ENCODE assay signal across 11 cellular contexts in the genomic region with DNA sequence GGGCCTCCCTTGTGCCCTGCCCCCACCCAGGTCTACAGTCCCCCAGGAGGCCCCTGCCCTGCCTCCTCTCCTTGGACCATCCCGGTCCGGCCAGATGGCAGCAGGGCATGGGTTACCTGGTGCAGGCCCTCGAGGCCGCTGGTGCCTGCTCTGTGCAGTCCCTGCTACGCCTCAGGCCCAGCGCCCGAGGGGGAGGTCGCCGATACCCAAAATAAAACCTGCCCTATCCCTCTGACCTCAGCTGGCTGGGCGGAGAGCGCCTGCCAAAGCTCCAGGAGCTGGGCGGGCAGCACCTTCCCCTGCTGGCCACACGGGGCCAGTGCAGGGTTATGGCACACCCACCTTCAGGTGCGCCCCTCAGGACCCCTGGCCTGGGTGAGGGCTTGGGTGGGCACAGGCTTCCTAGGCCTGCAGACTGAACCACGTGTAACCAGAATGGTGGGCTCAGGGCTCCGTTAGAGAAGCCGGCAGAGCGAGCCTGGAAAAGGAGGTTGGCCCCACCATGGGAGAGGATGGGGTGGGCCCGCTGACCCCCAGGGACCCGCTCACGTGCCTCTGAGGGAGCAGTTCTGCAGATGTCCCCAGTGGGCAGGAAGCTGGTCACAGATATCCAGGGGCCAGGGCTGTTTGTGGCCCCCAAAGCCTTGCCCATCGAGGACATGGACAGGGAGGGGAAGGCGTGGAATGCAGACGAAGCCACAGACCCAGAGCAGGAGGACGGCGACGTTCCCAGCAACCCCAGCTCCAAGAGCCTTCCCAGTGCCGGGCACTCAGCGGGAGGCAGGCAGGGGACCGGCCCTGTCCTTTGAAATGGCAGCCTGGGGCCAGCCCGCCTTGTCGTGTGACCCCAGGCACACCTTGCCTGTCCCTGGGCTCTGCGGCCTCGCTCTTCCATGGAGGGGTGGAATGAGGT. TPM values are rescaled to one million over a fixed set of nuclear protein-coding genes. Genes with fewer than 3 reads are reported as not detected.
A peak's percentile ranks its signal among the peaks of the same experiment; 100 is the strongest.
DNase-seq lines count a peak whose midpoint lies in the region; ATAC-seq, FAIRE-seq and TF ChIP-seq lines count a peak whose summit lies in the region.
"Had no signal": no experiment of that assay in that cellular context is flagged by ENCODE, and none has a peak within 500 bp of the region (broad histone marks: within the 10 kb centered on the region; RNA-seq: fewer than 3 reads in every experiment).

No MANE protein-coding gene starts in this region.

- H3K9me3 Mint-ChIP-seq in activated T-cell treated with anti-CD3 and anti-CD28 coated beads, Interleukin-2, amount 50 U/mL, for 4 hours: no peaks in the 10 kb centered on the region

- no peaks in the 10 kb centered on the region for H3K4me1 ChIP-seq in left lung
- H3K4me1 ChIP-seq in upper lobe of left lung: no peaks in the 10 kb centered on the region

- no peaks in the 10 kb centered on the region for H3K9me3 ChIP-seq in left lung
- H3K9me3 ChIP-seq in upper lobe of left lung: no peaks in the 10 kb centered on the region

- peaks cover 0 to 16% of the 10 kb centered on the region in 2 donors for H3K27me3 ChIP-seq in left lung
- no peaks in the 10 kb centered on the region for H3K27me3 ChIP-seq in upper lobe of left lung

- no peaks in the 10 kb centered on the region for H3K36me3 Mint-ChIP-seq in activated T-cell treated with anti-CD3 and anti-CD28 coated beads, Interleukin-2, amount 50 U/mL, for 4 hours (ENCODE audit: insufficient read depth)

- WGBS in upper lobe of left lung, 2 donors: 77% methylated on average over 19 to 33 of the region's 34 CpGs

- H3K4me3 ChIP-seq in astrocyte of the spinal cord (ENCODE audit: low read depth, low read length) (no peak overlapping the region), left lung (no peak overlapping the region), upper lobe of left lung (no peak overlapping the region)
- H3K4me3 ChIP-seq: skin epidermis had no signal

- peaks cover 15% of the 10 kb centered on the region for H3K27me3 Mint-ChIP-seq in activated T-cell treated with anti-CD3 and anti-CD28 coated beads, Interleukin-2, amount 50 U/mL, for 4 hours (ENCODE audit: low read depth)

- intact Hi-C loops in left lung (cut with DNase I): no loop called here

- FAIRE-seq in H54 (lab: Jason Lieb, UNC): no peak

- in situ Hi-C loops in astrocyte of the spinal cord (cut with HindIII; ENCODE audit: low sequenced_read_pairs): no loop called here

- peak; percentile 16 to 49 for ATAC-seq in activated T-cell treated with anti-CD3 and anti-CD28 coated beads, Interleukin-2, amount 50 U/mL, for 4 hours
- ATAC-seq in left lung (peak; percentile 8), upper lobe of left lung (ENCODE audit: low FRiP score in 2 of 2) (peak in 1 of 2 donors; percentile 40)

- no peak for TF ChIP-seq POLR2A in upper lobe of left lung (IDR thresholded peaks at IDR 0.05)
- TF ChIP-seq POLR2A in H54 (IDR thresholded peaks at IDR 0.05; ENCODE audit: low read depth, low read length): no peak

- H3K4me1 Mint-ChIP-seq in activated T-cell treated with anti-CD3 and anti-CD28 coated beads, Interleukin-2, amount 50 U/mL, for 4 hours (ENCODE audit: low read depth): peaks cover 12% of the 10 kb centered on the region

- H3K36me3 ChIP-seq in left lung: no peaks in the 10 kb centered on the region
- no peaks in the 10 kb centered on the region for H3K36me3 ChIP-seq in upper lobe of left lung

- TF ChIP-seq CTCF in astrocyte of the spinal cord (IDR thresholded peaks at IDR 0.05; ENCODE audit: low read depth, low read length): peak; percentile 43
- peak in 1 of 2 donors; percentile 24 for TF ChIP-seq CTCF in left lung (IDR thresholded peaks at IDR 0.05)
- TF ChIP-seq CTCF in upper lobe of left lung (IDR thresholded peaks at IDR 0.05): peak; percentile 21 to 53 (median 40)

- no peak for TF ChIP-seq EP300 in upper lobe of left lung (IDR thresholded peaks at IDR 0.05)

- H3K27ac ChIP-seq in left lung (no peak overlapping the region), upper lobe of left lung (no peak overlapping the region)
- H3K27ac ChIP-seq: skin epidermis had no signal

- no peak overlapping the region for H3K4me3 Mint-ChIP-seq in activated T-cell treated with anti-CD3 and anti-CD28 coated beads, Interleukin-2, amount 50 U/mL, for 4 hours

- no peak for DNase-seq in activated T-cell treated with anti-CD3 and anti-CD28 coated beads, Interleukin-2, amount 50 U/mL, for 4 hours
- DNase-seq in activated T-cell treated with anti-CD3 and anti-CD28 coated beads for 4 hours: no peak
- DNase-seq in astrocyte of the spinal cord (ENCODE audit: low read depth, low spot score): no peak
- peak; percentile 28 to 79 for DNase-seq in left lung
- peak in 1 of 2 donors; percentile 73 for DNase-seq in upper lobe of left lung
- DNase-seq in H54 (ENCODE audit: insufficient read length, low spot score): no peak
- DNase-seq in NCI-H1930 (lab: John Stamatoyannopoulos, UW): no peak
- no peak for DNase-seq in retina
- DNase-seq: NCI-H446 treated with DMSO at 0.1 percent for 48 hours had no signal

RNA-seq across cellular contexts. Expression of a gene that starts 1.7 kb away (rescaled TPM):
- total RNA-seq in activated T-cell treated with anti-CD3 and anti-CD28 coated beads, Interleukin-2, amount 50 U/mL, for 4 hours: not detected
- 1 to 10 TPM; 2.0 to 3.0 TPM for total RNA-seq in left lung
- 10 to 100 TPM in 1 of 6 donors, 1 to 10 TPM in 4, not detected in 1; 1.1 to 13.1 (median 2.4) TPM for total RNA-seq in upper lobe of left lung
- total RNA-seq: fibroblast of lung had no signal

RNA-seq across cellular contexts. Expression of a gene that starts 26.1 kb away (rescaled TPM):
- total RNA-seq in activated T-cell treated with anti-CD3 and anti-CD28 coated beads, Interleukin-2, amount 50 U/mL, for 4 hours: under 1 TPM in 2 of 3 donors, not detected in 1; 0.08 to 0.20 TPM
- not detected for total RNA-seq in left lung
- total RNA-seq in upper lobe of left lung: not detected
- total RNA-seq: fibroblast of lung had no signal

RNA-seq across cellular contexts. Expression of a gene that starts 29.4 kb away (rescaled TPM):
- total RNA-seq in activated T-cell treated with anti-CD3 and anti-CD28 coated beads, Interleukin-2, amount 50 U/mL, for 4 hours: 100 to 1,000 TPM; 100 to 220 (median 201) TPM
- total RNA-seq in left lung (10 to 100 TPM; 62.2 to 71.6 TPM), upper lobe of left lung (100 to 1,000 TPM in 4 of 6 donors, 10 to 100 TPM in 2; 62.1 to 287 (median 150) TPM)

Comparison
In these comparisons a context has a peak if more than half of its experiments do, and no peak if none do; other contexts are left out.
1. DNase-seq: peak in left lung (2 of 2); none in activated T-cell treated with anti-CD3 and anti-CD28 coated beads, Interleukin-2, amount 50 U/mL, for 4 hours (single experiment), activated T-cell treated with anti-CD3 and anti-CD28 coated beads for 4 hours (single experiment), astrocyte of the spinal cord (single experiment), H54 (single experiment), NCI-H1930 (0 of 2) and retina (single experiment).